ENCODE assay signal across 1 cellular context in the genomic region with DNA sequence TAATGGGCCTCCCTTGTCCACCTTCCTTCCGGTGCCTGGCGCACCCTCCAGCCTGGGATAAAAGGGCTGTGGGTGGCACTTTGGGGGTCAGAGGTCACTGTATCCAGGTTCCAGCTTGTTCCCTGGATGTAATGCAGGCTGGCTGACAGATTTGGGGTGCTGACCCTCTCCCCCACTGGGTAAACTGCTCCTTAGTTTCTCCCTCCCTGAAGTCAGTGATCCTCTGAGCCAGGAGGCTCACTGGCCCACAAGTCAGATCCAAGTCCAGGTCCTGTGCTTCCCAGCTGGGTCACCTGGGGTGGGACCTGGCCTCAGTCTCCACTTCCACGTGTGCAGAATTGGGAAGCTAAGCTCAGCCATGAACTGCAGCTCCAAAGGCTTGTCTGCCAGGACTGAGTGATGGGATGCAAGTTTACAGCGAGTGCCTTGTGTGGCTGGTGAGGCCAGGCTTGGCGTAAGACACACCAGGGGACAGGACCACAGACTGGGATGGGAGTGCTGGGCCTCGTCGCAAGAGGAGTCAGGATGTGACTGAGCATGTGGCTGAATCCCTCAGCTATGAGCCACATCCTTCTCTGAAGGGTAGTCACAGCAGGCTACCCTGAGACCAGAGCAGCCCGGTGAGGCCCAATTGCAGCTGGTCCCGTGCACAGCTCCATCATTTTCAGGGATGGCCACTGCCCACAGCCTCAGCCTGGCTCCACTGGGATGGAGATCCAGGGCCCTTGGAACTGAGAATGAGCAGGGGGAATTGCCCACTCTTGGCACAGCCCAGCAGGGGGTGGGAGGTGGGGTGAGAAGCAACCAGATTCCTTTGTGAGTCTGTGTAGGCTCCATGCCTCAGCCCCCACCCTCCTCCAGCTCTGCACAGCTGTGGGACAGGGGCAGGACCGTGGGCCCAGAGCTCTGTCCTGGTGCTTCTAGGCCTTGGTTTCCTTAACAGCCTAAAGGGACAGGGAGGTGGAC.
TF ChIP-seq lines count a peak whose summit lies in the region.

No MANE protein-coding gene starts in this region.

TF ChIP-seq in neural cell, 6 proteins besides CTCF, POLR2A, EP300 and RAD21:
- TF ChIP-seq POLR2AphosphoS5 (IDR thresholded peaks at IDR 0.05) (peak; percentile 21), EZH2 (IDR thresholded peaks at IDR 0.05; ENCODE audit: borderline replicate concordance, insufficient read depth, low read length, poor library complexity, severe bottlenecking) (no peak)
TF ChIP-seq in neural cell: peak in this region for 1.
